ENCODE assay signal across 14 cellular contexts in the genomic region with DNA sequence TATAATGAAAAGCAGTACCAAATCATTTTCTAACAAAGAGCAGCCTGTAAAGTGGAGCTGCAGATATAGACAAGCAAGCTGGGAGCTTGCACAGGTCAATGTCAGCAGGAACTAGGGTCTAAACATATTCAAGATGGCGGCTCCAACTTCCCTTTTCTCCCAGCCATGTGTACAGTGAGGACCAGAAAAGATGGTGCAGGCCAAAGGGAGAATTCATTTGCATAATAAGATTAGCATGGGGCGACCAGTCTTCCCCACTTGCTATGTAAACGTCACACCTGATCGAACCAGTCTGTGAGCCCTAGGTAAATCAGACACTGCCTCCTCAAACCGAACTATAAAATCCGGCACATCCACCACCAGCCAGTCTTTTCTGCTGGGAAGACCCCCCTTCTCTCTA.
"Had no signal": no experiment of that assay in that cellular context is flagged by ENCODE, and none has a peak within 500 bp of the region (broad histone marks: within the 10 kb centered on the region; RNA-seq: fewer than 3 reads in every experiment).

No MANE protein-coding gene starts in this region.

- H3K4me2 ChIP-seq: hepatocyte had no signal

- H2AFZ ChIP-seq: hepatocyte had no signal

- H3K36me3 ChIP-seq: spleen had no signal

- H3K9me3 ChIP-seq: psoas muscle, spleen had no signal

- H3K27me3 ChIP-seq: hepatocyte had no signal

- H3K27ac ChIP-seq: hepatocyte, psoas muscle, spleen had no signal

- H3K4me3 ChIP-seq: hepatocyte, psoas muscle, spleen had no signal

- ATAC-seq: left ventricle myocardium superior; sciatic nerve; stimulated activated naive B cell treated with anti-CD40 and anti-IgM and Interleukin-4, amounts not matched to agents 10 μg/mL and 1 μg/mL and 100 μg/mL, for 72 hours had no signal

- FAIRE-seq: kidney had no signal

- DNase-seq: activated CD4-positive, alpha-beta T cell treated with anti-CD3 and anti-CD28 coated beads, Interleukin-2, amount 50 U/mL, for 1 hour; activated CD4-positive, CD25-positive, alpha-beta regulatory T cell; activated effector memory CD4-positive, alpha-beta T cell treated with Interleukin-2 at 50 U/mL for 16 hours; endodermal cell; kidney; left ventricle myocardium superior; nephron progenitor cell; psoas muscle; spleen; stimulated activated CD4-positive, alpha-beta T cell treated with anti-CD3 and anti-CD28 coated beads, Interleukin-2, amount 100 ng/mL, for 24 hours; stimulated activated naive B cell treated with anti-CD40 and anti-IgM and Interleukin-4, amounts not matched to agents 10 μg/mL and 1 μg/mL and 100 μg/mL, for 72 hours; trophoblast cell had no signal

- H3K79me2 ChIP-seq: hepatocyte had no signal
